In the genomic region with DNA sequence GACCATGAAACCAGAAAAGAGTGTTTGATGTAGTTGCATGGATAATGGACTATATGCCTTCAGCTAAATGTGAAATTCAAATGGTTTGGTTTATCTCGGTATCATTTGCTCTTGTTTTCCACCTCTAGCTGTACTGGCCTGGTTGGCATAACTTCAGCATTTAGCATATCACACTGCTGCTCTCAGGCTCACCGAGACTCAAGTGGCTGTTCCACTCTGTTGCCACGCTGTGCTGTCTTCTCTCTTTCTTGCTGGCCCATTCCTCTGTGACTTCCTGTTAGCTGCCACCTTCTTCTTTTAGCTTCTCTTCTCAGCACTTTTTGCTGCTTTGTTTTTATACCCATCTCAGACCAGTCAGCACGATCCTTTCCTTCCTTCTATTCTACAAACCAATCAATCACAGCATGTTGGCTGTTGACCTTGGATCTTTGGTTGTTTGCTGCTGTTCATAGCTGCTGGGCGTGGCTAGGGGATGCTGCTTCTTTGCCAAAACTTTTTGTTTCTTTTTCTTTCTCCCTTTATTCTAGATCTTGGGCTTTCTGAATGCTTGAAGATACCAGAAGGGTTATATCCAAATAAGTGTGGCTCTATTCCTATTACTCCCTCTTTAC, we compare ENCODE assay signal across 10 cellular contexts. TPM values are rescaled to one million over a fixed set of nuclear protein-coding genes. Genes with fewer than 3 reads are reported as not detected.
DNase-seq lines count a peak whose midpoint lies in the region; ATAC-seq and TF ChIP-seq lines count a peak whose summit lies in the region.
"Had no signal": no experiment of that assay in that cellular context is flagged by ENCODE, and none has a peak within 500 bp of the region (broad histone marks: within the 10 kb centered on the region; RNA-seq: fewer than 3 reads in every experiment).

No MANE protein-coding gene starts in this region.

- TF ChIP-seq POLR2A in adrenal gland (IDR thresholded peaks at IDR 0.05) = peak in 1 of 2 donors; percentile 14
- no peak for TF ChIP-seq POLR2A in thyroid gland (IDR thresholded peaks at IDR 0.05)

- no peak overlapping the region for H3K27ac ChIP-seq in heart right ventricle
- H3K27ac ChIP-seq in adrenal gland = peak overlapping the region in 4 of 5 donors; percentile 33 to 58 (median 40)
- no peak overlapping the region for H3K27ac ChIP-seq in thyroid gland
- no peak overlapping the region for H3K27ac ChIP-seq in WERI-Rb-1

- H3K9me3 ChIP-seq in heart right ventricle = no peaks in the 10 kb centered on the region
- H3K9me3 ChIP-seq in adrenal gland (replicated peaks in 1 of 3) = no peaks in the 10 kb centered on the region
- H3K9me3 ChIP-seq in thyroid gland = no peaks in the 10 kb centered on the region
- no peaks in the 10 kb centered on the region for H3K9me3 ChIP-seq in WERI-Rb-1 (ENCODE audit: severe bottlenecking)

- H3K4me1 ChIP-seq in heart right ventricle = peaks cover 0 to 10% (median 0%) of the 10 kb centered on the region in 9 donors
- H3K4me1 ChIP-seq in adrenal gland (replicated peaks in 1 of 2) = peaks cover 0 to 13% of the 10 kb centered on the region in 2 donors
- peaks cover 5 to 7% of the 10 kb centered on the region in 2 donors for H3K4me1 ChIP-seq in thyroid gland

- H3K4me3 ChIP-seq in heart right ventricle = no peak overlapping the region
- H3K4me3 ChIP-seq in adrenal gland = peak overlapping the region in 1 of 4 donors; percentile 24
- no peak overlapping the region for H3K4me3 ChIP-seq in thyroid gland (replicated peaks in 1 of 3)
- no peak overlapping the region for H3K4me3 ChIP-seq in WERI-Rb-1 (ENCODE audit: low read depth, low read length)

- H3K27me3 ChIP-seq in heart right ventricle = no peaks in the 10 kb centered on the region
- H3K27me3 ChIP-seq in adrenal gland = no peaks in the 10 kb centered on the region
- no peaks in the 10 kb centered on the region for H3K27me3 ChIP-seq in thyroid gland
- H3K27me3 ChIP-seq in WERI-Rb-1 (ENCODE audit: insufficient read depth, low read depth, severe bottlenecking) = no peaks in the 10 kb centered on the region

- 58% methylated on average over 5 of the region's 5 CpGs for WGBS in heart right ventricle, 2 donors
- WGBS in adrenal gland, 4 donors = 11 to 34% (median 23%) methylated on average over 5 of the region's 5 CpGs
- WGBS in thyroid gland, 2 donors = 28 to 45% methylated on average over 5 of the region's 5 CpGs

- H3K36me3 ChIP-seq in heart right ventricle (peaks cover 0 to 19% (median 0%) of the 10 kb centered on the region in 9 donors), adrenal gland (replicated peaks in 1 of 2) (no peaks in the 10 kb centered on the region), thyroid gland (no peaks in the 10 kb centered on the region), WERI-Rb-1 (no peaks in the 10 kb centered on the region)

- ATAC-seq in Right ventricle myocardium superior (ENCODE audit: poor library complexity) (peak; percentile 51), heart right ventricle (no peak), HG02759 (IDR thresholded peaks at IDR 0.05; ENCODE audit: unreplicated experiment) (peak; percentile 49)

- TF ChIP-seq CTCF in heart right ventricle (IDR thresholded peaks at IDR 0.05) = no peak
- no peak for TF ChIP-seq CTCF in adrenal gland (IDR thresholded peaks at IDR 0.05)
- TF ChIP-seq CTCF in thyroid gland (IDR thresholded peaks at IDR 0.05) = no peak
- no peak for TF ChIP-seq CTCF in WERI-Rb-1 (IDR thresholded peaks at IDR 0.05; ENCODE audit: low read depth, low read length)

- intact Hi-C loops in Right ventricle myocardium superior (cut with DNase I) = no loop called here
- intact Hi-C loops in heart right ventricle (cut with DNase I) = no loop called here
- intact Hi-C loops in adrenal gland (cut with DNase I) = no loop called here
- intact Hi-C loops in thyroid gland (cut with DNase I) = no loop called here

- DNase-seq in Right ventricle myocardium superior (no peak), heart right ventricle (no peak), adrenal gland (peak in 6 of 7 donors; percentile 28 to 64 (median 47)), thyroid gland (peak; percentile 43 to 52), hypothalamus (lab: John Stamatoyannopoulos, UW) (no peak), WERI-Rb-1 (no peak), SHP77 treated with DMSO at 0.1 percent for 48 hours (lab: John Stamatoyannopoulos, UW) (no peak)
- DNase-seq: Kasumi-1, NCI-H748 treated with DMSO at 0.1 percent for 48 hours had no signal

RNA-seq across cellular contexts. Expression of a gene that starts 24.0 kb away (rescaled TPM):
- total RNA-seq in Right ventricle myocardium superior = 2.4 TPM
- total RNA-seq in heart right ventricle = 1 to 10 TPM; 1.4 to 3.4 (median 2.6) TPM
- 1 to 10 TPM; 1.8 to 8.9 TPM for polyA plus RNA-seq in heart right ventricle
- 10 to 100 TPM in 7 of 8 donors, 1 to 10 TPM in 1; 7.5 to 28.9 (median 14.8) TPM for total RNA-seq in adrenal gland
- 10 to 100 TPM; 10.5 to 85.0 (median 62.0) TPM for polyA plus RNA-seq in adrenal gland
- total RNA-seq in thyroid gland = 10 to 100 TPM in 1 of 4 donors, 1 to 10 TPM in 3; 4.9 to 11.0 (median 7.7) TPM

Comparison
In these comparisons a context has a peak if more than half of its experiments do, and no peak if none do; other contexts are left out.
1. ATAC-seq: peak in Right ventricle myocardium superior (single experiment) and HG02759 (single experiment); none in heart right ventricle (0 of 8).
2. DNase-seq: peak in adrenal gland (6 of 7) and thyroid gland (2 of 2); none in Right ventricle myocardium superior (single experiment), heart right ventricle (0 of 2), hypothalamus (0 of 51), WERI-Rb-1 (single experiment) and SHP77 treated with DMSO at 0.1 percent for 48 hours (single experiment).
3. H3K27ac ChIP-seq: peak in adrenal gland (4 of 5); none in heart right ventricle (0 of 10), thyroid gland (0 of 3) and WERI-Rb-1 (single experiment).